10 cellular contexts compared by ENCODE assay signal in genomic region chr4:185559913-185560281, GRCh38. TPM values are rescaled to one million over a fixed set of nuclear protein-coding genes. Genes with fewer than 3 reads are reported as not detected.
DNase-seq lines count a peak whose midpoint lies in the region; FAIRE-seq and TF ChIP-seq lines count a peak whose summit lies in the region.
"Had no signal": no experiment of that assay in that cellular context is flagged by ENCODE, and none has a peak within 500 bp of the region (broad histone marks: within the 10 kb centered on the region; RNA-seq: fewer than 3 reads in every experiment).

No MANE protein-coding gene starts in this region.

- no peak overlapping the region for H3K4me3 ChIP-seq in small intestine (ENCODE audit: low read depth in 1 of 2, low read length in 2 of 2)

- no peak overlapping the region; the same call in 1 of the 2 replicates for H3K27ac Mint-ChIP-seq in HFFc6
- H3K27ac Mint-ChIP-seq in activated T-cell treated with anti-CD3 and anti-CD28 coated beads, Interleukin-2, amount 50 U/mL, for 24 hours = no peak overlapping the region
- H3K27ac Mint-ChIP-seq: nephron progenitor cell had no signal

- peaks cover 8% of the 10 kb centered on the region for H3K27me3 Mint-ChIP-seq in HFFc6 (ENCODE audit: insufficient read depth)
- peaks cover 73% of the 10 kb centered on the region for H3K27me3 Mint-ChIP-seq in activated T-cell treated with anti-CD3 and anti-CD28 coated beads, Interleukin-2, amount 50 U/mL, for 24 hours

- no peak for TF ChIP-seq CTCF in HFFc6 (IDR thresholded peaks at IDR 0.05)

- WGBS in small intestine, 3 donors = 51 to 54% (median 52%) methylated on average over 4 of the region's 4 CpGs

- DNase-seq in HFFc6 = peak; percentile 19
- peak; percentile 83 for DNase-seq in amniotic epithelial cell (ENCODE audit: low read depth)
- DNase-seq in glomerular visceral epithelial cell (ENCODE audit: extremely low spot score) = peak; percentile 88
- peak; percentile 19 for DNase-seq in small intestine
- DNase-seq in activated T-cell treated with anti-CD3 and anti-CD28 coated beads, Interleukin-2, amount 50 U/mL, for 24 hours = no peak
- no peak for DNase-seq in activated CD8-positive, alpha-beta memory T cell treated with anti-CD3 and anti-CD28 coated beads for 24 hours
- DNase-seq in RPMI8226 = no peak
- DNase-seq in NCI-H774 (lab: John Stamatoyannopoulos, UW) = no peak
- DNase-seq: nephron progenitor cell had no signal

- no peaks in the 10 kb centered on the region for H3K27me3 ChIP-seq in small intestine (ENCODE audit: control insufficient read depth in 2 of 2, insufficient read depth in 2 of 2, low read length in 2 of 2)

- no peaks in the 10 kb centered on the region for H3K4me1 ChIP-seq in small intestine (ENCODE audit: control insufficient read depth in 2 of 2, insufficient read depth in 1 of 2, low read depth in 1 of 2, low read length in 1 of 2)

- H3K27ac ChIP-seq in small intestine (ENCODE audit: low read depth in 1 of 2, low read length in 1 of 2) = no peak overlapping the region

- H3K4me3 Mint-ChIP-seq in HFFc6 = no peak overlapping the region
- no peak overlapping the region for H3K4me3 Mint-ChIP-seq in activated T-cell treated with anti-CD3 and anti-CD28 coated beads, Interleukin-2, amount 50 U/mL, for 24 hours
- H3K4me3 Mint-ChIP-seq: nephron progenitor cell had no signal

- H3K4me1 Mint-ChIP-seq in HFFc6 (ENCODE audit: low read depth) = peaks cover 11% of the 10 kb centered on the region
- no peaks in the 10 kb centered on the region for H3K4me1 Mint-ChIP-seq in activated T-cell treated with anti-CD3 and anti-CD28 coated beads, Interleukin-2, amount 50 U/mL, for 24 hours (ENCODE audit: low read depth)

- H3K36me3 Mint-ChIP-seq in HFFc6 (ENCODE audit: low read depth) = no peaks in the 10 kb centered on the region
- H3K36me3 Mint-ChIP-seq in activated T-cell treated with anti-CD3 and anti-CD28 coated beads, Interleukin-2, amount 50 U/mL, for 24 hours (ENCODE audit: low read depth) = no peaks in the 10 kb centered on the region

- FAIRE-seq in small intestine (lab: Jason Lieb, UNC) = no peak
- FAIRE-seq: H54 had no signal

- H3K36me3 ChIP-seq in small intestine (ENCODE audit: control insufficient read depth in 2 of 2, insufficient read depth in 2 of 2, low read length in 2 of 2) = no peaks in the 10 kb centered on the region

- H3K9me3 Mint-ChIP-seq in HFFc6 = peaks cover 5% of the 10 kb centered on the region; the same call in 1 of the 2 replicates
- no peaks in the 10 kb centered on the region for H3K9me3 Mint-ChIP-seq in activated T-cell treated with anti-CD3 and anti-CD28 coated beads, Interleukin-2, amount 50 U/mL, for 24 hours

- H3K9me3 ChIP-seq in small intestine (ENCODE audit: control insufficient read depth, low read depth) = no peaks in the 10 kb centered on the region

RNA-seq across cellular contexts. Expression of gene PDLIM3, which starts 24.6 kb away (rescaled TPM):
- total RNA-seq in HFFc6 (2021; fragmentation: NEBNext Ultra II Directional; extraction: Animal tissue kit (Norgen Biotek cat#: 25700)) = not detected
- polyA plus RNA-seq in small intestine = 10 to 100 TPM in 2 of 3 donors, 1 to 10 TPM in 1; 2.9 to 27.6 (median 25.0) TPM

Comparison
In these comparisons a context has a peak if more than half of its experiments do, and no peak if none do; other contexts are left out.
1. DNase-seq: peak in HFFc6 (single experiment), amniotic epithelial cell (single experiment), glomerular visceral epithelial cell (single experiment) and small intestine (single experiment); none in activated T-cell treated with anti-CD3 and anti-CD28 coated beads, Interleukin-2, amount 50 U/mL, for 24 hours (single experiment), activated CD8-positive, alpha-beta memory T cell treated with anti-CD3 and anti-CD28 coated beads for 24 hours (single experiment), RPMI8226 (single experiment) and NCI-H774 (single experiment).